In the genomic region with DNA sequence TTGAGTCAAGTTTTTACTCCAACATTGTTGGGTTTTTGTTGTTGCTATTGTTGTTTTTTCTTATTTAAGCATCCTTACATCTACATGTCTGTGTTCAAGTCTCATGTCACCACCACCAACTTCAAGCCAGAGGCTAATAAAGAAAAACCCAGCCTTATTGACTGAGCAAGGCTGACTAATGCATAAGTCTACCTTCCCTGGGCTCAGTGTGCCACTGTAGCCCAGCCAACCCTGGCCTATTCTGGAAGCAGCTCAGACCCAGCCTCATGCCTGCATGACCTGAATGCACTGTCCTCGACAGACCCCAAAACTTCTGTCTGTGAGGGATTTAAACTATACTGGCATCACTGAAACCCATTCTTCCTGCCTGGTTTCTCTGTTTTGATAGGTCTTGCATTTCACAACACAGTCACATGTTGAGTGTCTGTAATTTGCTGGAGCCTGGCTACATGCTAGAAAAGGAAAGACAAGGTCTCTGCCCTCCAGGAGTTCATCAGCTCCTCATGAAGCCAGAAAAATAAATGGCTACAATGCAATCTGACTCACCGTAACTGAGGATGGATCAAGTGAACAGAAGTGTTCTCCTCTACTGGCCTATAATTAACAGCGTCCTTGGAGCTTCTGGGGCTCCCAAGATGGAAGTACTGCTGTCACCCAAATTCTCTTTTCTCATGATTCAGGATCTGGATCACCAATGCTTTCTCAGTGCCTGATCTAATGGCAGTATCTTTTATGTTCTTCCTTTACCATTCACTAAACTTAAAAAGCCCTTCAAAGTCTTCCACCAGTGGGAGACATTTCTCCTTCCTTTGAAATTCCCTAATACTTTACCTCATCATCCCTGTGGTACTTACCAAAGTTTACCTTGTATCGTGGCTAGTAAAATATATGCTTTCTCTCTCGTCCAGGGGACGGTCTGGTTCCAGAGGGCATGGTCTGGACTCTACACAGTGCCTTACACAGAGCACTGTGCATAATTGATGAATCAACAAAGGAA, we compare ENCODE assay signal across 20 cellular contexts.
DNase-seq lines count a peak whose midpoint lies in the region; ATAC-seq, FAIRE-seq and TF ChIP-seq lines count a peak whose summit lies in the region.
"Had no signal": no experiment of that assay in that cellular context is flagged by ENCODE, and none has a peak within 500 bp of the region (broad histone marks: within the 10 kb centered on the region; RNA-seq: fewer than 3 reads in every experiment).

No MANE protein-coding gene starts in this region.

- peak; percentile 62 for FAIRE-seq in keratinocyte (lab: Jason Lieb, UNC)

- H3K4me2 ChIP-seq in Loucy (ENCODE audit: low read depth, low read length, poor library complexity, severe bottlenecking) (no peak overlapping the region), keratinocyte (ENCODE audit: control insufficient read depth, extremely low read depth, insufficient read depth, low read depth, low read length) (no peak overlapping the region)

- H3K9me3 ChIP-seq in Loucy (ENCODE audit: insufficient read depth, low read depth, low read length) (no peaks in the 10 kb centered on the region), keratinocyte (ENCODE audit: control insufficient read depth, low read depth, low read length) (no peaks in the 10 kb centered on the region), Caco-2 (no peaks in the 10 kb centered on the region)
- H3K9me3 ChIP-seq: gastrocnemius medialis, left ventricle myocardium inferior had no signal

- H3F3A ChIP-seq in Loucy (ENCODE audit: low read depth) = no peaks in the 10 kb centered on the region

- intact Hi-C loops in Caco-2 (cut with micrococcal nuclease; ENCODE audit: unreplicated experiment) = no loop called here

- dilution Hi-C loops in keratinocyte (cut with MboI; ENCODE audit: extremely low pct_ligation_motif_present, low sequenced_read_pairs) = no loop called here

- no peaks in the 10 kb centered on the region for H3K9me3 Mint-ChIP-seq in Caco-2 (ENCODE audit: unreplicated experiment)
- H3K9me3 Mint-ChIP-seq: activated T-cell treated with anti-CD3 and anti-CD28 coated beads, Interleukin-2, amount 50 U/mL, for 4 hours; T-cell had no signal

- H3K79me2 ChIP-seq in Loucy (ENCODE audit: insufficient read depth, low read length) (no peaks in the 10 kb centered on the region), keratinocyte (ENCODE audit: control insufficient read depth, insufficient read depth, low read length) (peaks cover 57% of the 10 kb centered on the region)

- POLR2A ChIA-PET in Caco-2 (lab: Charles Lee) = no interaction called here

- H3K4me1 Mint-ChIP-seq in Caco-2 (ENCODE audit: low read depth, unreplicated experiment) = peaks cover 8% of the 10 kb centered on the region

- H3K36me3 ChIP-seq in Loucy (ENCODE audit: insufficient read depth, low read length) = no peaks in the 10 kb centered on the region
- H3K36me3 ChIP-seq in keratinocyte (ENCODE audit: control insufficient read depth in 2 of 2, extremely low read depth in 1 of 2, insufficient read depth in 2 of 2, low read length in 2 of 2) = peaks cover 5 to 11% of the 10 kb centered on the region in 2 experiments
- no peaks in the 10 kb centered on the region for H3K36me3 ChIP-seq in Caco-2 (ENCODE audit: control insufficient read depth, insufficient read depth, low read length)
- H3K36me3 ChIP-seq: gastrocnemius medialis, left ventricle myocardium inferior had no signal

- no peaks in the 10 kb centered on the region for H3K36me3 Mint-ChIP-seq in Caco-2 (ENCODE audit: insufficient read depth, unreplicated experiment)
- H3K36me3 Mint-ChIP-seq: activated naive CD8-positive, alpha-beta T cell; T-cell had no signal

- no peak for ATAC-seq in HG02973 (IDR thresholded peaks at IDR 0.05; ENCODE audit: unreplicated experiment)
- ATAC-seq: activated T-cell treated with anti-CD3 and anti-CD28 coated beads, Interleukin-2, amount 50 U/mL, for 4 hours; gastrocnemius medialis; sciatic nerve; T-cell had no signal

- H3K27me3 ChIP-seq in Loucy (ENCODE audit: insufficient read depth, low read length, poor library complexity, severe bottlenecking) = no peaks in the 10 kb centered on the region
- no peaks in the 10 kb centered on the region for H3K27me3 ChIP-seq in keratinocyte (ENCODE audit: control insufficient read depth, extremely low read depth, insufficient read depth, low read length)
- no peaks in the 10 kb centered on the region for H3K27me3 ChIP-seq in Caco-2 (replicated peaks; ENCODE audit: control insufficient read depth, insufficient read depth, low read length)
- H3K27me3 ChIP-seq: gastrocnemius medialis had no signal

- H4K20me1 ChIP-seq in Loucy (ENCODE audit: insufficient read depth, low read length, poor library complexity, severe bottlenecking) = no peaks in the 10 kb centered on the region
- no peaks in the 10 kb centered on the region for H4K20me1 ChIP-seq in keratinocyte (ENCODE audit: control insufficient read depth, extremely low read depth, insufficient read depth, low read length)

- H3K9ac ChIP-seq in Loucy (ENCODE audit: low read depth, low read length, poor library complexity, severe bottlenecking) = no peak overlapping the region
- H3K9ac ChIP-seq in keratinocyte (ENCODE audit: control insufficient read depth, extremely low read depth, insufficient read depth, low read length) = no peak overlapping the region

- TF ChIP-seq CTCF in AG09309 (IDR thresholded peaks at IDR 0.05; ENCODE audit: control insufficient read depth, insufficient read depth, low read depth, low read length, missing control alignments) (peak; percentile 44), Loucy (conservative IDR thresholded peaks at IDR 0.05; ENCODE audit: low read length) (no peak), cardiac fibroblast (IDR thresholded peaks at IDR 0.05; ENCODE audit: low read depth, low read length) (peak; percentile 36), keratinocyte (optimal IDR thresholded peaks at IDR 0.05 in 1 of 3, IDR thresholded peaks at IDR 0.05 in 1 of 3, conservative IDR thresholded peaks at IDR 0.05 in 1 of 3; ENCODE audit: extremely low read depth in 1 of 3, insufficient read depth in 2 of 3, low read length in 3 of 3) (peak in 2 of 3 experiments; percentile 10 to 26), Caco-2 (IDR thresholded peaks at IDR 0.05; ENCODE audit: insufficient read depth in 1 of 2, low read depth in 1 of 2, low read length in 1 of 2, severe bottlenecking in 1 of 2, unreplicated experiment in 1 of 2) (no peak)

- DNase-seq in AG09309 (ENCODE audit: low read depth) (no peak), cardiac fibroblast (ENCODE audit: low read depth in 2 of 2) (peak; percentile 41 to 44), keratinocyte (ENCODE audit: low read depth, low spot score) (no peak), NCI-H1092 (lab: John Stamatoyannopoulos, UW) (no peak), SHP77 treated with DMSO at 0.1 percent for 48 hours (lab: John Stamatoyannopoulos, UW) (no peak), Caco-2 (no peak)
- DNase-seq: activated CD4-positive, alpha-beta T cell treated with anti-CD3 and anti-CD28 coated beads, Interleukin-2, amount 50 U/mL, for 48 hours; activated T-cell treated with anti-CD3 and anti-CD28 coated beads, Interleukin-2, amount 50 U/mL, for 4 hours; caudate nucleus; effector CD8-positive, alpha-beta T cell; gastrocnemius medialis; left ventricle myocardium inferior; NCI-H2081 treated with DMSO at 0.1 percent for 48 hours; NCI-H82; stimulated activated CD4-positive, alpha-beta T cell treated with anti-CD3 and anti-CD28 coated beads, Interleukin-1b, Interleukin-23, amount 100 ng/mL, for 48 hours; T-cell had no signal

- no peaks in the 10 kb centered on the region for H3K9me1 ChIP-seq in keratinocyte (ENCODE audit: control insufficient read depth, extremely low read depth, insufficient read depth, low read length)

- no peak overlapping the region for H3K4me3 Mint-ChIP-seq in Caco-2 (ENCODE audit: unreplicated experiment)
- H3K4me3 Mint-ChIP-seq: activated naive CD8-positive, alpha-beta T cell; activated T-cell treated with anti-CD3 and anti-CD28 coated beads, Interleukin-2, amount 50 U/mL, for 4 hours; T-cell had no signal

- H3K9me2 ChIP-seq in Loucy (replicated peaks; ENCODE audit: low read depth, low read length) = no peaks in the 10 kb centered on the region

- H2AFZ ChIP-seq in Loucy (ENCODE audit: low read length) (peak overlapping the region; percentile 19; the same call in 1 of the 2 replicates), keratinocyte (ENCODE audit: control insufficient read depth, low read length) (no peak overlapping the region)

- BruUV-seq in Caco-2 (replicated peaks; lab: Mats Ljungman, UMichigan) = no TSS peak

- no peak overlapping the region for H3K27ac ChIP-seq in keratinocyte (ENCODE audit: control insufficient read depth, insufficient read depth, low read length)
- H3K27ac ChIP-seq: gastrocnemius medialis, left ventricle myocardium inferior had no signal

- no peaks in the 10 kb centered on the region for H3K27me3 Mint-ChIP-seq in Caco-2 (ENCODE audit: insufficient read depth, unreplicated experiment)
- H3K27me3 Mint-ChIP-seq: activated naive CD8-positive, alpha-beta T cell; T-cell had no signal

- peaks cover 3% of the 10 kb centered on the region for H3K4me1 ChIP-seq in Loucy (ENCODE audit: insufficient read depth, low read length, poor library complexity, severe bottlenecking)
- peaks cover 36% of the 10 kb centered on the region for H3K4me1 ChIP-seq in keratinocyte (ENCODE audit: control insufficient read depth, extremely low read depth, insufficient read depth, low read length)
- peaks cover 12% of the 10 kb centered on the region for H3K4me1 ChIP-seq in Caco-2
- H3K4me1 ChIP-seq: gastrocnemius medialis, left ventricle myocardium inferior had no signal

- H3K27ac Mint-ChIP-seq in Caco-2 (ENCODE audit: unreplicated experiment) = no peak overlapping the region
- H3K27ac Mint-ChIP-seq: activated naive CD8-positive, alpha-beta T cell; T-cell had no signal

- CTCF ChIA-PET in Caco-2 (lab: Charles Lee) = no interaction called here

- no peak overlapping the region for H3K4me3 ChIP-seq in AG09309 (ENCODE audit: control insufficient read depth, low read depth, low read length)
- no peak overlapping the region for H3K4me3 ChIP-seq in Loucy (ENCODE audit: low read length, poor library complexity, severe bottlenecking)
- no peak overlapping the region for H3K4me3 ChIP-seq in cardiac fibroblast (replicated peaks in 1 of 2; ENCODE audit: low read depth in 2 of 2, low read length in 2 of 2)
- no peak overlapping the region for H3K4me3 ChIP-seq in keratinocyte (ENCODE audit: control insufficient read depth in 2 of 3, extremely low read depth in 1 of 3, insufficient read depth in 2 of 3, low read depth in 1 of 3, low read length in 3 of 3)
- H3K4me3 ChIP-seq in Caco-2 (ENCODE audit: low read depth, low read length) = no peak overlapping the region
- H3K4me3 ChIP-seq: gastrocnemius medialis, left ventricle myocardium inferior had no signal

Comparison
In these comparisons a context has a peak if more than half of its experiments do, and no peak if none do; other contexts are left out.
1. DNase-seq: peak in cardiac fibroblast (2 of 2); none in AG09309 (single experiment), keratinocyte (single experiment), NCI-H1092 (single experiment), SHP77 treated with DMSO at 0.1 percent for 48 hours (single experiment) and Caco-2 (0 of 2).
2. CTCF ChIP-seq: peak in AG09309 (single experiment), cardiac fibroblast (single experiment) and keratinocyte (2 of 3); none in Loucy (single experiment) and Caco-2 (0 of 2).